In genomic region chr2:236833501-236834186, GRCh38 we compare ENCODE assay signal across 18 cellular contexts.
DNase-seq lines count a peak whose midpoint lies in the region; ATAC-seq and TF ChIP-seq lines count a peak whose summit lies in the region.
"Had no signal": no experiment of that assay in that cellular context is flagged by ENCODE, and none has a peak within 500 bp of the region (broad histone marks: within the 10 kb centered on the region; RNA-seq: fewer than 3 reads in every experiment).

No MANE protein-coding gene starts in this region.

- in situ Hi-C loops in GM23248 (cut with MboI), result no loop called here

- H4K20me1 ChIP-seq in GM23248 (ENCODE audit: insufficient read depth) (no peaks in the 10 kb centered on the region), GM23338 (replicated peaks; ENCODE audit: insufficient read depth) (no peaks in the 10 kb centered on the region)

- H3K4me3 Mint-ChIP-seq in effector memory CD8-positive, alpha-beta T cell, result no peak overlapping the region
- H3K4me3 Mint-ChIP-seq in GM23338, result no peak overlapping the region
- no peak overlapping the region for H3K4me3 Mint-ChIP-seq in activated T-cell treated with anti-CD3 and anti-CD28 coated beads, Interleukin-2, amount 50 U/mL, for 24 hours
- H3K4me3 Mint-ChIP-seq: activated CD4-positive, alpha-beta memory T cell treated with anti-CD3 and anti-CD28 coated beads for 36 hours; activated T-cell treated with anti-CD3 and anti-CD28 coated beads, Interleukin-2, amount 50 U/mL, for 72 hours had no signal

- no peak overlapping the region for H2BK5ac ChIP-seq in trophoblast cell (ENCODE audit: low read depth, low read length, poor library complexity)

- TF ChIP-seq CTCF in RWPE2 (IDR thresholded peaks at IDR 0.05; ENCODE audit: poor library complexity, severe bottlenecking) (no peak), dorsolateral prefrontal cortex (IDR thresholded peaks at IDR 0.05 in 54 of 56, conservative IDR thresholded peaks at IDR 0.05 in 2 of 56; ENCODE audit: low read depth in 1 of 56, partially characterized antibody in 56 of 56) (no peak), GM23338 (conservative IDR thresholded peaks at IDR 0.05; ENCODE audit: low read depth in 2 of 2) (no peak)

- H3K79me1 ChIP-seq in trophoblast cell (ENCODE audit: low read length), result no peaks in the 10 kb centered on the region

- H3K79me2 ChIP-seq in GM23248 (ENCODE audit: insufficient read depth) (no peaks in the 10 kb centered on the region), trophoblast cell (ENCODE audit: control insufficient read depth, insufficient read depth, low read length, poor library complexity) (no peaks in the 10 kb centered on the region), GM23338 (replicated peaks; ENCODE audit: insufficient read depth) (no peaks in the 10 kb centered on the region)

- DNase-seq in GM23248, result peak; percentile 49
- no peak for DNase-seq in RWPE2 (ENCODE audit: low spot score)
- DNase-seq in trophoblast cell, result peak; percentile 9 to 39
- DNase-seq in dorsolateral prefrontal cortex, result no peak
- DNase-seq in effector memory CD8-positive, alpha-beta T cell, result no peak
- DNase-seq in GM23338 (ENCODE audit: low spot score), result no peak
- no peak for DNase-seq in activated T-cell treated with anti-CD3 and anti-CD28 coated beads, Interleukin-2, amount 50 U/mL, for 24 hours
- DNase-seq: activated CD4-positive, alpha-beta memory T cell treated with anti-CD3 and anti-CD28 coated beads for 36 hours; activated T-cell treated with anti-CD3 and anti-CD28 coated beads, Interleukin-2, amount 50 U/mL, for 72 hours; central memory CD4-positive, alpha-beta T cell; NCI-H1105; NCI-H82; stimulated activated naive CD8-positive, alpha-beta T cell treated with anti-CD3 and anti-CD28 coated beads, Interleukin-15, Interleukin-2, amounts not matched to agents 100 U/mL and 50 U/mL, for 24 hours; SW 1271; transverse colon had no signal

- 92 to 93% methylated on average over 3 of the region's 3 CpGs for WGBS in GM23248 (ENCODE audit: low coverage in 1 of 2, low lambda C conversion rate in 2 of 2, missing lambda C conversion rate in 2 of 2), 2 experiments
- WGBS in trophoblast cell (ENCODE audit: extremely low coverage, insufficient coverage, insufficient read length), result no CpG with 5 or more reads among the region's 3 CpGs

- H3K18ac ChIP-seq in trophoblast cell (ENCODE audit: low read length), result no peak overlapping the region

- no peaks in the 10 kb centered on the region for H3K9me3 Mint-ChIP-seq in effector memory CD8-positive, alpha-beta T cell
- H3K9me3 Mint-ChIP-seq in GM23338, result peaks cover 29% of the 10 kb centered on the region
- no peaks in the 10 kb centered on the region for H3K9me3 Mint-ChIP-seq in activated T-cell treated with anti-CD3 and anti-CD28 coated beads, Interleukin-2, amount 50 U/mL, for 24 hours

- H3K4me2 ChIP-seq in GM23248 (ENCODE audit: unreplicated experiment), result no peak overlapping the region
- no peak overlapping the region for H3K4me2 ChIP-seq in trophoblast cell (ENCODE audit: low read length)
- no peak overlapping the region for H3K4me2 ChIP-seq in GM23338

- no peaks in the 10 kb centered on the region for H3K9me3 ChIP-seq in GM23248 (ENCODE audit: low read depth)
- no peaks in the 10 kb centered on the region for H3K9me3 ChIP-seq in RWPE2 (ENCODE audit: severe bottlenecking)
- H3K9me3 ChIP-seq in trophoblast cell (ENCODE audit: insufficient read depth, low read depth, low read length), result peaks cover 6% of the 10 kb centered on the region
- H3K9me3 ChIP-seq: transverse colon had no signal

- H3K4me3 ChIP-seq in GM23248 (no peak overlapping the region), RWPE2 (ENCODE audit: severe bottlenecking) (no peak overlapping the region), trophoblast cell (ENCODE audit: low read depth, low read length) (no peak overlapping the region), dorsolateral prefrontal cortex (no peak overlapping the region), GM23338 (no peak overlapping the region)
- H3K4me3 ChIP-seq: transverse colon had no signal

- H3K36me3 Mint-ChIP-seq in effector memory CD8-positive, alpha-beta T cell (ENCODE audit: insufficient read depth), result no peaks in the 10 kb centered on the region
- peaks cover 24% of the 10 kb centered on the region for H3K36me3 Mint-ChIP-seq in GM23338 (ENCODE audit: low read depth)
- H3K36me3 Mint-ChIP-seq in activated T-cell treated with anti-CD3 and anti-CD28 coated beads, Interleukin-2, amount 50 U/mL, for 24 hours (ENCODE audit: low read depth), result no peaks in the 10 kb centered on the region
- H3K36me3 Mint-ChIP-seq: activated CD4-positive, alpha-beta memory T cell treated with anti-CD3 and anti-CD28 coated beads for 36 hours had no signal

- H2AFZ ChIP-seq in GM23248, result no peak overlapping the region
- H2AFZ ChIP-seq in trophoblast cell (ENCODE audit: insufficient read depth, low read length, poor library complexity), result no peak overlapping the region
- H2AFZ ChIP-seq in GM23338, result no peak overlapping the region

- H3K27me3 ChIP-seq in GM23248 (replicated peaks; ENCODE audit: insufficient read depth) (peaks cover 29% of the 10 kb centered on the region), RWPE2 (ENCODE audit: insufficient read depth, poor library complexity, severe bottlenecking) (no peaks in the 10 kb centered on the region), trophoblast cell (ENCODE audit: insufficient read depth, low read length) (no peaks in the 10 kb centered on the region), dorsolateral prefrontal cortex (no peaks in the 10 kb centered on the region), GM23338 (ENCODE audit: insufficient read depth) (no peaks in the 10 kb centered on the region)
- H3K27me3 ChIP-seq: transverse colon had no signal

- no peak overlapping the region for H3K27ac Mint-ChIP-seq in effector memory CD8-positive, alpha-beta T cell
- H3K27ac Mint-ChIP-seq in GM23338, result no peak overlapping the region
- H3K27ac Mint-ChIP-seq in activated T-cell treated with anti-CD3 and anti-CD28 coated beads, Interleukin-2, amount 50 U/mL, for 24 hours, result no peak overlapping the region
- H3K27ac Mint-ChIP-seq: activated CD4-positive, alpha-beta memory T cell treated with anti-CD3 and anti-CD28 coated beads for 36 hours; activated T-cell treated with anti-CD3 and anti-CD28 coated beads, Interleukin-2, amount 50 U/mL, for 72 hours had no signal

- H3K23ac ChIP-seq in trophoblast cell (ENCODE audit: low read length), result no peak overlapping the region

- H2BK12ac ChIP-seq in trophoblast cell (ENCODE audit: low read length), result no peak overlapping the region

- H4K91ac ChIP-seq in trophoblast cell (ENCODE audit: low read depth, low read length), result no peak overlapping the region

- no peaks in the 10 kb centered on the region for H3K4me1 Mint-ChIP-seq in effector memory CD8-positive, alpha-beta T cell (ENCODE audit: low read depth in 2 of 2)
- H3K4me1 Mint-ChIP-seq in GM23338, result peaks cover 3% of the 10 kb centered on the region
- no peaks in the 10 kb centered on the region for H3K4me1 Mint-ChIP-seq in activated T-cell treated with anti-CD3 and anti-CD28 coated beads, Interleukin-2, amount 50 U/mL, for 24 hours (ENCODE audit: low read depth)

- no peak overlapping the region for H3K4ac ChIP-seq in trophoblast cell (ENCODE audit: low read depth, low read length)

- H3F3A ChIP-seq in GM23248 (ENCODE audit: insufficient read depth), result no peaks in the 10 kb centered on the region
- H3F3A ChIP-seq in GM23338 (replicated peaks; ENCODE audit: low read depth), result no peaks in the 10 kb centered on the region

- H3K14ac ChIP-seq in trophoblast cell (ENCODE audit: low read length), result no peak overlapping the region

- no peak overlapping the region for H2BK120ac ChIP-seq in trophoblast cell (ENCODE audit: insufficient read depth, low read length, poor library complexity)

- intact Hi-C loops in dorsolateral prefrontal cortex (cut with DNase I), result no loop called here

- no peak overlapping the region for H4K8ac ChIP-seq in trophoblast cell (ENCODE audit: low read depth, low read length)

- H3K27ac ChIP-seq in GM23248, result no peak overlapping the region
- H3K27ac ChIP-seq in RWPE2 (ENCODE audit: poor library complexity, severe bottlenecking), result no peak overlapping the region
- no peak overlapping the region for H3K27ac ChIP-seq in trophoblast cell (ENCODE audit: low read depth, low read length)
- no peak overlapping the region for H3K27ac ChIP-seq in dorsolateral prefrontal cortex
- no peak overlapping the region for H3K27ac ChIP-seq in GM23338 (ENCODE audit: low read depth)
- H3K27ac ChIP-seq: transverse colon, VCaP had no signal

- ATAC-seq in RWPE2 (ENCODE audit: low read depth) (peak; percentile 59; the same call in 1 of the 3 replicates), esophagus mucosa (peak; percentile 72), GM23338 (no peak)
- ATAC-seq in effector memory CD8-positive, alpha-beta T cell (replicated peaks), result no peak
- ATAC-seq: activated T-cell treated with anti-CD3 and anti-CD28 coated beads, Interleukin-2, amount 50 U/mL, for 72 hours; Panc1; stimulated activated naive CD8-positive, alpha-beta T cell treated with anti-CD3 and anti-CD28 coated beads, Interleukin-15, Interleukin-2, amounts not matched to agents 100 U/mL and 50 U/mL, for 24 hours had no signal

- H3K9ac ChIP-seq in GM23248 (no peak overlapping the region), trophoblast cell (ENCODE audit: low read length) (no peak overlapping the region)

- no peak overlapping the region for H4K12ac ChIP-seq in trophoblast cell (ENCODE audit: low read depth, low read length)

- no peaks in the 10 kb centered on the region for H3K9me2 ChIP-seq in GM23248 (ENCODE audit: insufficient read depth)
- H3K9me2 ChIP-seq in GM23338 (ENCODE audit: insufficient read depth), result peaks cover 4% of the 10 kb centered on the region

- H2AK5ac ChIP-seq in trophoblast cell (ENCODE audit: low read length), result no peak overlapping the region

- peaks cover 26 to 41% of the 10 kb centered on the region in 2 donors for H3K27me3 Mint-ChIP-seq in effector memory CD8-positive, alpha-beta T cell
- peaks cover 4% of the 10 kb centered on the region for H3K27me3 Mint-ChIP-seq in GM23338 (ENCODE audit: insufficient read depth, low read depth, poor library complexity)
- H3K27me3 Mint-ChIP-seq in activated T-cell treated with anti-CD3 and anti-CD28 coated beads, Interleukin-2, amount 50 U/mL, for 24 hours, result peaks cover 28% of the 10 kb centered on the region

- H3K36me3 ChIP-seq in GM23248 (ENCODE audit: low read depth) (no peaks in the 10 kb centered on the region), RWPE2 (ENCODE audit: low read depth) (no peaks in the 10 kb centered on the region), trophoblast cell (ENCODE audit: control insufficient read depth in 1 of 2, insufficient read depth in 2 of 2, low read length in 2 of 2) (no peaks in the 10 kb centered on the region), GM23338 (ENCODE audit: insufficient read depth) (peaks cover 2% of the 10 kb centered on the region; the same call in 1 of the 2 replicates)
- H3K36me3 ChIP-seq: transverse colon had no signal

- no peaks in the 10 kb centered on the region for H3K4me1 ChIP-seq in GM23248 (ENCODE audit: insufficient read depth)
- no peaks in the 10 kb centered on the region for H3K4me1 ChIP-seq in RWPE2 (ENCODE audit: insufficient read depth, poor library complexity, severe bottlenecking)
- H3K4me1 ChIP-seq in trophoblast cell (ENCODE audit: control insufficient read depth in 1 of 2, insufficient read depth in 2 of 2, low read length in 2 of 2), result no peaks in the 10 kb centered on the region
- peaks cover 2% of the 10 kb centered on the region for H3K4me1 ChIP-seq in GM23338 (ENCODE audit: insufficient read depth)
- H3K4me1 ChIP-seq: transverse colon had no signal

Comparison
In these comparisons a context has a peak if more than half of its experiments do, and no peak if none do; other contexts are left out.
1. DNase-seq: peak in GM23248 (single experiment) and trophoblast cell (2 of 2); none in RWPE2 (single experiment), dorsolateral prefrontal cortex (0 of 10), effector memory CD8-positive, alpha-beta T cell (0 of 3), GM23338 (single experiment) and activated T-cell treated with anti-CD3 and anti-CD28 coated beads, Interleukin-2, amount 50 U/mL, for 24 hours (single experiment).
2. ATAC-seq: peak in RWPE2 (single experiment) and esophagus mucosa (single experiment); none in effector memory CD8-positive, alpha-beta T cell (single experiment) and GM23338 (single experiment).